Comparison of ENCODE assay signal across 10 cellular contexts in genomic region chr5:155839251-155840037, GRCh38.
A peak's percentile ranks its signal among the peaks of the same experiment; 100 is the strongest.
DNase-seq lines count a peak whose midpoint lies in the region; ATAC-seq and TF ChIP-seq lines count a peak whose summit lies in the region.
"Had no signal": no experiment of that assay in that cellular context is flagged by ENCODE, and none has a peak within 500 bp of the region (broad histone marks: within the 10 kb centered on the region; RNA-seq: fewer than 3 reads in every experiment).

No MANE protein-coding gene starts in this region.

- H3K36me3 ChIP-seq in upper lobe of left lung: no peaks in the 10 kb centered on the region

- TF ChIP-seq POLR2A in upper lobe of left lung (IDR thresholded peaks at IDR 0.05): no peak

- DNase-seq in GM12865 (ENCODE audit: low read depth) (peak; percentile 12), NCI-H2029 treated with DMSO at 0.1 percent for 48 hours (lab: John Stamatoyannopoulos, UW) (peak; percentile 89), SW480 (ENCODE audit: low spot score) (peak; percentile 62), renal cortical epithelial cell (ENCODE audit: low read depth) (peak; percentile 85), upper lobe of left lung (no peak)
- DNase-seq in activated effector memory CD4-positive, alpha-beta T cell treated with Interleukin-2 at 50 U/mL for 16 hours: no peak
- DNase-seq: activated naive CD4-positive, alpha-beta T cell treated with anti-CD3 and anti-CD28 coated beads, Interleukin-2, amount 50 U/mL, for 16 hours; caudate nucleus; SIG-M5 had no signal

- whole genome bisulfite sequencing in upper lobe of left lung, 2 donors: 75 to 80% methylated on average over 5 of the region's 5 CpGs

- no peaks in the 10 kb centered on the region for H3K9me3 ChIP-seq in upper lobe of left lung

- H3K4me3 ChIP-seq in GM12865 (ENCODE audit: low read depth, low read length) (no peak overlapping the region), upper lobe of left lung (no peak overlapping the region)

- no peak for TF ChIP-seq EP300 in upper lobe of left lung (IDR thresholded peaks at IDR 0.05)

- H3K4me1 ChIP-seq in upper lobe of left lung: no peaks in the 10 kb centered on the region

- H3K27ac ChIP-seq in upper lobe of left lung: no peak overlapping the region

- TF ChIP-seq CTCF in GM12865 (IDR thresholded peaks at IDR 0.05; ENCODE audit: insufficient read depth, low read depth, low read length, missing control alignments) (no peak), upper lobe of left lung (IDR thresholded peaks at IDR 0.05) (no peak)

- H3K27me3 ChIP-seq in upper lobe of left lung: no peaks in the 10 kb centered on the region

- ATAC-seq in HG02970 (IDR thresholded peaks at IDR 0.05; ENCODE audit: low FRiP score, unreplicated experiment) (no peak), upper lobe of left lung (ENCODE audit: low FRiP score in 2 of 2) (no peak)

Comparison
In these comparisons a context has a peak if more than half of its experiments do, and no peak if none do; other contexts are left out.
1. DNase-seq: peak in GM12865 (single experiment), NCI-H2029 treated with DMSO at 0.1 percent for 48 hours (single experiment), SW480 (single experiment) and renal cortical epithelial cell (single experiment); none in upper lobe of left lung (0 of 2) and activated effector memory CD4-positive, alpha-beta T cell treated with Interleukin-2 at 50 U/mL for 16 hours (single experiment).